ENCODE assay signal across 1 cellular context in genomic region chr12:94206886-94207285, GRCh38.
TF ChIP-seq lines count a peak whose summit lies in the region.

No MANE protein-coding gene starts in this region.

TF ChIP-seq in HepG2, 621 proteins besides CTCF, POLR2A, EP300 and RAD21 (continued from another document):
- TF ChIP-seq NR2F1 (CRISPR knock-in tag; IDR thresholded peaks at IDR 0.05) = no peak
